ENCODE assay signal across 8 cellular contexts in the genomic region with DNA sequence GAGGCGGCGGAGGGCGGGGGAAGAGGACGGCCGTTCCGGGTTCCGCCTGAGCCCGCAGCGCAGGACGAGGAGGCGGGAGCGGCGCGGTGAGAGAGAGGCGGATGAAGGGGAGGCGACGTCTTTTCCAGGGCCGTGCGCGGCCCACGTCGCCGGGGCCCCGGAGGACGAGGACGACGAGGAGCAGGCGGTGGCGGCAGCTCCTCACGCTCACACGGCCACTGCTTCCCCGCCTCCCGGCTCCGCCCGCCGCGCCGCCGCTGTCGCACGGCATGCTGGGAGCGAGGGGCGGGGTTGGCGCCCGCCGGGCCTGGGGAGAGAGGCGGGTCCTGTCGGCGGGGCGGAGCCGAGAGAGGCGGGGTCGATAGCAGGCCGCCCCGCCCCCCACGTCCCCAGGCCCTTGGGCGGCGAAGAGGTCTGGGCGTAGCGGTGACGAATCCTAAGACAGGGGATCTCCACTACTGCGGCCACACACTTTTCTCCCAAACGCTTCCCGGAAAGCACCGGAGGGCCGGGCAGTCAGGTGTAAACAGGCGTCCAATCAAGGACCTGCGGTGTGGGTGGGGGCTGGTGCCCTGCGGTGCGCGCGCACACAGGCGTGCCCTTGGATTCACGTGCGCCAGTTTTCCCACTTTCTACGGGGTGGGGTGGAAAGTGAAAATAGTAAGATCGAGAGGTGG. TPM values are rescaled to one million over a fixed set of nuclear protein-coding genes. Genes with fewer than 3 reads are reported as not detected.
DNase-seq lines count a peak whose midpoint lies in the region; ATAC-seq lines count a peak whose summit lies in the region.
"Not testable (repeated sequence)": the region's sequence is repeated elsewhere in the genome, so short reads cannot be mapped to it uniquely, and the experiment has no call there.

TSS of gene SMG1 (minus strand) at position 220 of the 677 bp plus-strand sequence. CDS start 367 bp downstream, outside the sequence.

- H3K27me3 ChIP-seq in effector memory CD4-positive, alpha-beta T cell (replicated peaks; ENCODE audit: control insufficient read depth, insufficient read depth, low read length, poor library complexity, severe bottlenecking): not testable (repeated sequence)

- H3K27ac ChIP-seq in effector memory CD4-positive, alpha-beta T cell (ENCODE audit: insufficient read depth, low read length, poor library complexity, severe bottlenecking): peak within 1 kb of the TSS; percentile 84

- H3K9me3 ChIP-seq in effector memory CD4-positive, alpha-beta T cell (ENCODE audit: control insufficient read depth, low read length): not testable (repeated sequence)

- H3K36me3 ChIP-seq in effector memory CD4-positive, alpha-beta T cell (ENCODE audit: control insufficient read depth, insufficient read depth, low read length): not testable (repeated sequence)

- H3K4me3 ChIP-seq in effector memory CD4-positive, alpha-beta T cell (ENCODE audit: insufficient read depth, low read depth, low read length, poor library complexity, severe bottlenecking): peak within 1 kb of the TSS; percentile 40

- H3K4me1 ChIP-seq in effector memory CD4-positive, alpha-beta T cell (ENCODE audit: control insufficient read depth, insufficient read depth, low read length, poor library complexity, severe bottlenecking): not testable (repeated sequence)

- peak; percentile 78 for ATAC-seq in GM21367 (IDR thresholded peaks at IDR 0.05; ENCODE audit: unreplicated experiment)

- DNase-seq in COR-L47 (lab: John Stamatoyannopoulos, UW) (peak; percentile 89), HT1080 (ENCODE audit: low read depth) (peak; percentile 99), NOMO-1 (lab: John Stamatoyannopoulos, UW; ENCODE audit: unreplicated experiment in 2 of 2) (peak; percentile 81 to 93), medulla oblongata (ENCODE audit: extremely low spot score) (peak; percentile 92)
- DNase-seq in activated CD8-positive, alpha-beta memory T cell treated with anti-CD3 and anti-CD28 coated beads for 4 hours (ENCODE audit: low read depth in 2 of 2): peak; percentile 89 to 91
- DNase-seq in effector memory CD4-positive, alpha-beta T cell: peak; percentile 85 to 92 (median 87)
- peak; percentile 88 to 95 (median 91) for DNase-seq in stimulated activated CD4-positive, alpha-beta T cell treated with anti-CD3 and anti-CD28 coated beads, TNF-alpha, amount 100 ng/mL, for 48 hours (ENCODE audit: low read depth in 3 of 3)

RNA-seq across cellular contexts. Expression of gene SMG1, which starts in this region (rescaled TPM):
- total RNA-seq in HT1080 (2014; rRNA removed; shearing (Covaris generic)): 17.4 and 17.7 TPM in 2 replicates
- polyA plus RNA-seq in HT1080 (2015; cell fraction: cytosol; rRNA removed): 10.3 and 15.8 TPM in 2 replicates
- 48.2 and 50.5 TPM in 2 replicates for polyA plus RNA-seq in HT1080 (2015; cell fraction: nucleus; rRNA removed)

Comparison
In these comparisons a context has a peak if more than half of its experiments do, and no peak if none do; other contexts are left out.
1. Peak in every context shown above with its lines: DNase-seq, ATAC-seq, H3K4me3 ChIP-seq and H3K27ac ChIP-seq.